In the genomic region with DNA sequence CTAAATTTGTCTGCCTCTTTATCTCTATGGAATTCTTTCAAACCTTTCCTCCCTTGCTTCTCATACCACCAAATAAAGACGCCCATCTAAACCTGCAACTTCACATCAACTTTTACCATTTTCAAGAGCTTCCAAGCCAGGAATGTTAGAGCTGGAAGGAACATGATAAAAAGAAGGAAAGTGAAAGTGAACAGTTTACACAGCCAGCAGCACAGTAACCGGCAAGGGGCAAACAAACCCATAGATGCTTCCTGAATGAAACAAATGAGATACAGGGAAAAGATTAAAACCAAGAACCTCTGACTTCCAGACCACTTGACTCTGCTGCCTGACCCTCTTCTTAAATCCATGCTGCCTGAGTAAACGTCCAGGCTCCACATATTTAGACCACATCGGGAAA, we compare ENCODE assay signal across 29 cellular contexts.
DNase-seq lines count a peak whose midpoint lies in the region; ATAC-seq and TF ChIP-seq lines count a peak whose summit lies in the region.
"Had no signal": no experiment of that assay in that cellular context is flagged by ENCODE, and none has a peak within 500 bp of the region (broad histone marks: within the 10 kb centered on the region; RNA-seq: fewer than 3 reads in every experiment).

No MANE protein-coding gene starts in this region.

- no peak overlapping the region for H3K9ac ChIP-seq in mucosa of rectum (ENCODE audit: low read depth in 1 of 2, low read length in 2 of 2)
- H3K9ac ChIP-seq: KMS-11 had no signal

- H3K9me3 ChIP-seq in mucosa of rectum (ENCODE audit: control insufficient read depth in 2 of 2, low read length in 2 of 2) (no peaks in the 10 kb centered on the region), stomach (no peaks in the 10 kb centered on the region), breast epithelium (no peaks in the 10 kb centered on the region)
- H3K9me3 ChIP-seq: esophagus muscularis mucosa, MG63 had no signal

- H3K4me1 ChIP-seq in mucosa of rectum (ENCODE audit: control insufficient read depth in 2 of 2, insufficient read depth in 2 of 2, low read length in 2 of 2), result peaks cover 0 to 6% of the 10 kb centered on the region in 2 donors
- no peaks in the 10 kb centered on the region for H3K4me1 ChIP-seq in stomach
- no peaks in the 10 kb centered on the region for H3K4me1 ChIP-seq in breast epithelium

- no peak overlapping the region for H3K27ac ChIP-seq in coronary artery
- H3K27ac ChIP-seq in mucosa of rectum (ENCODE audit: low read depth in 2 of 2, low read length in 2 of 2), result peak overlapping the region in 1 of 2 donors; percentile 4
- H3K27ac ChIP-seq in stomach, result peak overlapping the region in 1 of 5 donors; percentile 37
- no peak overlapping the region for H3K27ac ChIP-seq in breast epithelium
- H3K27ac ChIP-seq: esophagus muscularis mucosa, HL-60, KMS-11 had no signal

- TF ChIP-seq EP300 in stomach (IDR thresholded peaks at IDR 0.05), result no peak

- H3K27me3 ChIP-seq in mucosa of rectum (ENCODE audit: control insufficient read depth in 2 of 2, insufficient read depth in 2 of 2, low read length in 2 of 2) (no peaks in the 10 kb centered on the region), stomach (no peaks in the 10 kb centered on the region), breast epithelium (no peaks in the 10 kb centered on the region)
- H3K27me3 ChIP-seq: esophagus muscularis mucosa, MG63 had no signal

- TF ChIP-seq CTCF in coronary artery (IDR thresholded peaks at IDR 0.05), result no peak
- TF ChIP-seq CTCF in stomach (IDR thresholded peaks at IDR 0.05), result no peak
- no peak for TF ChIP-seq CTCF in breast epithelium (IDR thresholded peaks at IDR 0.05)

- no peak for ATAC-seq in GM19463 (IDR thresholded peaks at IDR 0.05; ENCODE audit: unreplicated experiment)
- ATAC-seq: activated CD8-positive, alpha-beta memory T cell treated with anti-CD3 and anti-CD28 coated beads, Interleukin-2, amount 10 ng/mL, durations not matched to agents 7 days and 5 days; activated T-cell treated with anti-CD3 and anti-CD28 coated beads, Interleukin-2, amount 50 U/mL, for 4 hours; GM12878; naive thymus-derived CD4-positive, alpha-beta T cell; SK-N-SH treated with all-trans-retinoic acid at 6 μM for 48 hours; T-helper 17 cell had no signal

- TF ChIP-seq POLR2A in stomach (IDR thresholded peaks at IDR 0.05), result no peak
- no peak for TF ChIP-seq POLR2A in breast epithelium (IDR thresholded peaks at IDR 0.05)

- H3K4me3 ChIP-seq in coronary artery (peak overlapping the region; percentile 47), mucosa of rectum (ENCODE audit: low read length in 2 of 2) (peak overlapping the region; percentile 20 to 29), stomach (peak overlapping the region; percentile 9 to 34 (median 26)), breast epithelium (peak overlapping the region in 1 of 3 donors; percentile 33)
- H3K4me3 ChIP-seq: GM12878, MG63 had no signal

- DNase-seq in HT1080 (ENCODE audit: low read depth) (peak; percentile 31), coronary artery (ENCODE audit: low spot score) (no peak), stomach (no peak), breast epithelium (ENCODE audit: low spot score in 2 of 2) (no peak)
- DNase-seq in stimulated activated CD4-positive, alpha-beta T cell treated with anti-CD3 and anti-CD28 coated beads, Interleukin-4, amount 100 ng/mL, for 1 hour, result no peak
- DNase-seq: ACHN; activated CD4-positive, alpha-beta T cell treated with anti-CD3 and anti-CD28 coated beads, Interleukin-2, amount 50 U/mL, for 4 hours; activated CD8-positive, alpha-beta memory T cell treated with anti-CD3 and anti-CD28 coated beads, Interleukin-2, amount 10 ng/mL, durations not matched to agents 7 days and 5 days; activated gamma-delta T cell treated with Interleukin-2 at 50 U/mL for 16 hours; activated naive CD8-positive, alpha-beta T cell treated with anti-CD3 and anti-CD28 coated beads, Interleukin-2, amount 10 ng/mL, durations not matched to agents 7 days and 5 days; activated T-cell treated with anti-CD3 and anti-CD28 coated beads, Interleukin-2, amount 50 U/mL, for 4 hours; central memory CD4-positive, alpha-beta T cell; foreskin fibroblast; H9; MG63; naive thymus-derived CD4-positive, alpha-beta T cell; NCI-H1105; NCI-H187; NCI-H2171 treated with DMSO at 0.1 percent for 48 hours; NCI-H524; stimulated activated naive CD4-positive, alpha-beta T cell treated with Interleukin-2 at 50 U/mL for 16 hours; T-helper 17 cell had no signal

- WGBS in stomach, 5 donors, result 15 to 39% (median 26%) methylated on average over 4 of the region's 4 CpGs

- H3K36me3 ChIP-seq in mucosa of rectum (ENCODE audit: control insufficient read depth in 2 of 2, insufficient read depth in 2 of 2, low read length in 2 of 2) (no peaks in the 10 kb centered on the region), stomach (no peaks in the 10 kb centered on the region), breast epithelium (no peaks in the 10 kb centered on the region)
- H3K36me3 ChIP-seq: esophagus muscularis mucosa, MG63 had no signal

- intact Hi-C loops in stomach (cut with DNase I; ENCODE audit: low total_unique reads), result no loop called here
- intact Hi-C loops in breast epithelium (cut with DNase I; ENCODE audit: low total_unique reads), result loop anchor here (2.0 kb wide), 1 partner anchor 45 kb away; no protein-coding TSS in a partner anchor
